11 cellular contexts compared by ENCODE assay signal in genomic region chr14:91409991-91410401, GRCh38. TPM values are rescaled to one million over a fixed set of nuclear protein-coding genes. Genes with fewer than 3 reads are reported as not detected.
A peak's percentile ranks its signal among the peaks of the same experiment; 100 is the strongest.
DNase-seq lines count a peak whose midpoint lies in the region; ATAC-seq and TF ChIP-seq lines count a peak whose summit lies in the region.
"Had no signal": no experiment of that assay in that cellular context is flagged by ENCODE, and none has a peak within 500 bp of the region (broad histone marks: within the 10 kb centered on the region; RNA-seq: fewer than 3 reads in every experiment).

No MANE protein-coding gene starts in this region.

- peaks cover 25 to 96% (median 71%) of the 10 kb centered on the region in 4 donors for H3K4me1 Mint-ChIP-seq in CD4-positive, CD25-positive, alpha-beta regulatory T cell
- H3K4me1 Mint-ChIP-seq in memory B cell, result peaks cover 66% of the 10 kb centered on the region

- no peak overlapping the region for H2BK12ac ChIP-seq in mesenchymal stem cell (ENCODE audit: low read length in 2 of 2)

- peak overlapping the region; percentile 61 to 90 (median 82) for H3K4me3 Mint-ChIP-seq in CD4-positive, CD25-positive, alpha-beta regulatory T cell
- H3K4me3 Mint-ChIP-seq in memory B cell, result peak overlapping the region; percentile 37

- H3K4me3 ChIP-seq in CD4-positive, CD25-positive, alpha-beta regulatory T cell (ENCODE audit: low read depth, low read length), result peak overlapping the region; percentile 86
- peak overlapping the region; percentile 11 for H3K4me3 ChIP-seq in GM12875 (ENCODE audit: low read depth, low read length)
- H3K4me3 ChIP-seq in mesenchymal stem cell (ENCODE audit: insufficient read depth in 1 of 2, low read depth in 1 of 2, low read length in 2 of 2), result no peak overlapping the region
- H3K4me3 ChIP-seq in mucosa of descending colon, result no peak overlapping the region
- H3K4me3 ChIP-seq: cardiac muscle cell had no signal

- intact Hi-C loops in mucosa of descending colon (cut with DNase I, micrococcal nuclease), result no loop called here

- H3K27ac ChIP-seq in CD4-positive, CD25-positive, alpha-beta regulatory T cell (ENCODE audit: insufficient read depth, low read length, poor library complexity, severe bottlenecking), result peak overlapping the region; percentile 96
- no peak overlapping the region for H3K27ac ChIP-seq in mesenchymal stem cell (ENCODE audit: low read length, poor library complexity, severe bottlenecking)
- H3K27ac ChIP-seq: cardiac muscle cell had no signal

- peaks cover 48% of the 10 kb centered on the region for H3K36me3 ChIP-seq in CD4-positive, CD25-positive, alpha-beta regulatory T cell (ENCODE audit: control insufficient read depth, insufficient read depth, low read length)
- H3K36me3 ChIP-seq in mesenchymal stem cell (ENCODE audit: control insufficient read depth in 1 of 2, insufficient read depth in 2 of 2, low read depth in 1 of 2, low read length in 2 of 2) (peaks cover 0 to 5% of the 10 kb centered on the region in 2 experiments), mucosa of descending colon (ENCODE audit: low read depth) (no peaks in the 10 kb centered on the region)
- H3K36me3 ChIP-seq: cardiac muscle cell had no signal

- 76% methylated on average over 6 of the region's 6 CpGs for WGBS in mesenchymal stem cell

- H3K14ac ChIP-seq in mesenchymal stem cell (ENCODE audit: low read length in 2 of 2), result no peak overlapping the region

- no peak overlapping the region for H2AFZ ChIP-seq in mesenchymal stem cell (ENCODE audit: low read depth, low read length)

- H3K27me3 ChIP-seq in CD4-positive, CD25-positive, alpha-beta regulatory T cell (ENCODE audit: control insufficient read depth, insufficient read depth, low read length), result no peaks in the 10 kb centered on the region
- peaks cover 0 to 71% of the 10 kb centered on the region in 2 experiments for H3K27me3 ChIP-seq in mesenchymal stem cell (ENCODE audit: control insufficient read depth in 1 of 2, insufficient read depth in 1 of 2, low read length in 2 of 2)

- H3K18ac ChIP-seq in mesenchymal stem cell (ENCODE audit: low read depth in 1 of 2, low read length in 2 of 2), result no peak overlapping the region

- H2BK5ac ChIP-seq in mesenchymal stem cell (ENCODE audit: low read depth, low read length, poor library complexity, severe bottlenecking), result no peak overlapping the region

- no peak overlapping the region for H2BK120ac ChIP-seq in mesenchymal stem cell (ENCODE audit: low read depth, low read length)

- H3K79me1 ChIP-seq in mesenchymal stem cell (replicated peaks; ENCODE audit: low read length, poor library complexity, severe bottlenecking), result no peaks in the 10 kb centered on the region

- H3K4me2 ChIP-seq in mesenchymal stem cell (ENCODE audit: low read length, poor library complexity, severe bottlenecking), result no peak overlapping the region

- no peak overlapping the region for H3K4ac ChIP-seq in mesenchymal stem cell (ENCODE audit: low read depth in 1 of 2, low read length in 2 of 2)

- H3K27me3 Mint-ChIP-seq in CD4-positive, CD25-positive, alpha-beta regulatory T cell, result no peaks in the 10 kb centered on the region
- H3K27me3 Mint-ChIP-seq in memory B cell, result no peaks in the 10 kb centered on the region

- TF ChIP-seq CTCF in GM12875 (IDR thresholded peaks at IDR 0.05; ENCODE audit: borderline replicate concordance, insufficient read depth, low read depth, low read length) (no peak), mucosa of descending colon (IDR thresholded peaks at IDR 0.05) (no peak)

- H3K9ac ChIP-seq in mesenchymal stem cell (ENCODE audit: low read length), result no peak overlapping the region

- H3K36me3 Mint-ChIP-seq in CD4-positive, CD25-positive, alpha-beta regulatory T cell, result peaks cover 67% of the 10 kb centered on the region
- peaks cover 35% of the 10 kb centered on the region for H3K36me3 Mint-ChIP-seq in memory B cell

- peak overlapping the region; percentile 92 to 100 (median 92) for H3K27ac Mint-ChIP-seq in CD4-positive, CD25-positive, alpha-beta regulatory T cell
- peak overlapping the region; percentile 94 for H3K27ac Mint-ChIP-seq in memory B cell

- no peak overlapping the region for H4K8ac ChIP-seq in mesenchymal stem cell (ENCODE audit: low read length)

- H2AK5ac ChIP-seq in mesenchymal stem cell (ENCODE audit: low read length, severe bottlenecking), result no peak overlapping the region

- peak; percentile 31 to 33 for ATAC-seq in CD4-positive, CD25-positive, alpha-beta regulatory T cell (ENCODE audit: low read depth in 2 of 2)
- ATAC-seq in memory B cell (ENCODE audit: low read depth), result peak; percentile 23
- ATAC-seq in HG02642 (IDR thresholded peaks at IDR 0.05; ENCODE audit: poor library complexity, unreplicated experiment), result no peak
- no peak for ATAC-seq in GM19452 (IDR thresholded peaks at IDR 0.05; ENCODE audit: unreplicated experiment)
- ATAC-seq in mucosa of descending colon, result no peak
- ATAC-seq: esophagus mucosa had no signal

- peak; percentile 43 to 49 (median 47) for DNase-seq in CD4-positive, CD25-positive, alpha-beta regulatory T cell
- peak; percentile 33 for DNase-seq in T-helper 22 cell (ENCODE audit: low read depth)
- DNase-seq in memory B cell (ENCODE audit: low spot score in 2 of 2), result no peak
- no peak for DNase-seq in mesenchymal stem cell
- no peak for DNase-seq in mucosa of descending colon
- DNase-seq: activated CD8-positive, alpha-beta memory T cell treated with anti-CD3 and anti-CD28 coated beads, Interleukin-2, amount 50 U/mL, for 4 hours had no signal

- no peak overlapping the region for H4K91ac ChIP-seq in mesenchymal stem cell (ENCODE audit: low read length)

- H3K9me3 ChIP-seq in CD4-positive, CD25-positive, alpha-beta regulatory T cell (ENCODE audit: control insufficient read depth in 2 of 2, low read length in 2 of 2), result no peaks in the 10 kb centered on the region
- H3K9me3 ChIP-seq in mesenchymal stem cell (ENCODE audit: control insufficient read depth, low read length) (no peaks in the 10 kb centered on the region), mucosa of descending colon (no peaks in the 10 kb centered on the region)

- H3K23ac ChIP-seq in mesenchymal stem cell (ENCODE audit: low read length in 2 of 2), result no peak overlapping the region

- H3K9me3 Mint-ChIP-seq in CD4-positive, CD25-positive, alpha-beta regulatory T cell, result no peaks in the 10 kb centered on the region
- H3K9me3 Mint-ChIP-seq in memory B cell, result no peaks in the 10 kb centered on the region

- H3K4me1 ChIP-seq in CD4-positive, CD25-positive, alpha-beta regulatory T cell (ENCODE audit: control insufficient read depth, insufficient read depth, low read length, poor library complexity, severe bottlenecking), result peaks cover 100% of the 10 kb centered on the region
- H3K4me1 ChIP-seq in mesenchymal stem cell (ENCODE audit: control insufficient read depth, insufficient read depth, low read depth, low read length) (no peaks in the 10 kb centered on the region), mucosa of descending colon (ENCODE audit: low read depth) (peaks cover 19% of the 10 kb centered on the region)

- no peak overlapping the region for H2BK15ac ChIP-seq in mesenchymal stem cell (ENCODE audit: low read depth, poor library complexity, severe bottlenecking)

RNA-seq across cellular contexts. Expression of gene CCDC88C, which starts 7.6 kb away (rescaled TPM):
- total RNA-seq in CD4-positive, CD25-positive, alpha-beta regulatory T cell, result 466 TPM
- 10 to 100 TPM; 25.9 to 35.6 (median 31.0) TPM for polyA plus RNA-seq in CD4-positive, CD25-positive, alpha-beta regulatory T cell
- polyA plus RNA-seq in mesenchymal stem cell (2013, experiment 1 of 2), result 0.25 TPM
- 0.21 TPM for polyA plus RNA-seq in mesenchymal stem cell (2013, experiment 2 of 2)
- 10 to 100 TPM; 30.1 to 62.1 (median 56.6) TPM for total RNA-seq in mucosa of descending colon

Comparison
In these comparisons a context has a peak if more than half of its experiments do, and no peak if none do; other contexts are left out.
1. ATAC-seq: peak in CD4-positive, CD25-positive, alpha-beta regulatory T cell (2 of 2) and memory B cell (single experiment); none in HG02642 (single experiment), GM19452 (single experiment) and mucosa of descending colon (single experiment).
2. DNase-seq: peak in CD4-positive, CD25-positive, alpha-beta regulatory T cell (3 of 3) and T-helper 22 cell (single experiment); none in memory B cell (0 of 2), mesenchymal stem cell (single experiment) and mucosa of descending colon (0 of 3).
3. H3K4me3 ChIP-seq: peak in CD4-positive, CD25-positive, alpha-beta regulatory T cell (single experiment) and GM12875 (single experiment); none in mesenchymal stem cell (0 of 2) and mucosa of descending colon (single experiment).